In genomic region chr5:154059583-154059982, GRCh38 we compare ENCODE assay signal across 21 cellular contexts. TPM values are rescaled to one million over a fixed set of nuclear protein-coding genes. Genes with fewer than 3 reads are reported as not detected.
DNase-seq lines count a peak whose midpoint lies in the region; ATAC-seq and TF ChIP-seq lines count a peak whose summit lies in the region.
"Had no signal": no experiment of that assay in that cellular context is flagged by ENCODE, and none has a peak within 500 bp of the region (broad histone marks: within the 10 kb centered on the region; RNA-seq: fewer than 3 reads in every experiment).

No MANE protein-coding gene starts in this region.

- H3K27me3 ChIP-seq in Loucy (ENCODE audit: insufficient read depth, low read length, poor library complexity, severe bottlenecking) (no peaks in the 10 kb centered on the region), spleen (replicated peaks in 1 of 7) (no peaks in the 10 kb centered on the region)
- H3K27me3 ChIP-seq: SJSA1 had no signal

- peak overlapping the region; percentile 28 for H3K27ac Mint-ChIP-seq in activated naive CD8-positive, alpha-beta T cell
- no peak overlapping the region for H3K27ac Mint-ChIP-seq in activated naive CD8-positive, alpha-beta T cell treated with anti-CD3 and anti-CD28 coated beads for 36 hours
- H3K27ac Mint-ChIP-seq in activated naive CD8-positive, alpha-beta T cell treated with anti-CD3 and anti-CD28 coated beads, Interleukin-2, amount 50 U/mL, for 24 hours: peak overlapping the region; percentile 50
- H3K27ac Mint-ChIP-seq in stimulated activated memory B cell treated with anti-CD40 and anti-IgM and Interleukin-4, amounts not matched to agents 10 μg/mL and 1 μg/mL and 100 μg/mL, for 72 hours: peak overlapping the region; percentile 41
- no peak overlapping the region for H3K27ac Mint-ChIP-seq in HFFc6

- H3K9me2 ChIP-seq in Loucy (replicated peaks; ENCODE audit: low read depth, low read length): no peaks in the 10 kb centered on the region

- H3K36me3 ChIP-seq in Loucy (ENCODE audit: insufficient read depth, low read length): no peaks in the 10 kb centered on the region
- H3K36me3 ChIP-seq in spleen: peaks cover 0 to 27% (median 5%) of the 10 kb centered on the region in 6 donors

- H3K27me3 Mint-ChIP-seq in activated naive CD8-positive, alpha-beta T cell: no peaks in the 10 kb centered on the region
- no peaks in the 10 kb centered on the region for H3K27me3 Mint-ChIP-seq in activated naive CD8-positive, alpha-beta T cell treated with anti-CD3 and anti-CD28 coated beads for 36 hours
- no peaks in the 10 kb centered on the region for H3K27me3 Mint-ChIP-seq in activated naive CD8-positive, alpha-beta T cell treated with anti-CD3 and anti-CD28 coated beads, Interleukin-2, amount 50 U/mL, for 24 hours
- H3K27me3 Mint-ChIP-seq in stimulated activated memory B cell treated with anti-CD40 and anti-IgM and Interleukin-4, amounts not matched to agents 10 μg/mL and 1 μg/mL and 100 μg/mL, for 72 hours: no peaks in the 10 kb centered on the region
- H3K27me3 Mint-ChIP-seq in HFFc6 (ENCODE audit: insufficient read depth): no peaks in the 10 kb centered on the region; the same call in 1 of the 2 replicates

- H3K4me1 Mint-ChIP-seq in activated naive CD8-positive, alpha-beta T cell (ENCODE audit: low read depth): peaks cover 22% of the 10 kb centered on the region
- peaks cover 24% of the 10 kb centered on the region for H3K4me1 Mint-ChIP-seq in activated naive CD8-positive, alpha-beta T cell treated with anti-CD3 and anti-CD28 coated beads for 36 hours
- H3K4me1 Mint-ChIP-seq in activated naive CD8-positive, alpha-beta T cell treated with anti-CD3 and anti-CD28 coated beads, Interleukin-2, amount 50 U/mL, for 24 hours: peaks cover 16% of the 10 kb centered on the region
- peaks cover 33% of the 10 kb centered on the region for H3K4me1 Mint-ChIP-seq in stimulated activated memory B cell treated with anti-CD40 and anti-IgM and Interleukin-4, amounts not matched to agents 10 μg/mL and 1 μg/mL and 100 μg/mL, for 72 hours
- H3K4me1 Mint-ChIP-seq in HFFc6 (ENCODE audit: low read depth): no peaks in the 10 kb centered on the region

- no peak overlapping the region for H3K4me3 Mint-ChIP-seq in activated naive CD8-positive, alpha-beta T cell
- no peak overlapping the region for H3K4me3 Mint-ChIP-seq in activated naive CD8-positive, alpha-beta T cell treated with anti-CD3 and anti-CD28 coated beads for 36 hours
- no peak overlapping the region for H3K4me3 Mint-ChIP-seq in activated naive CD8-positive, alpha-beta T cell treated with anti-CD3 and anti-CD28 coated beads, Interleukin-2, amount 50 U/mL, for 24 hours
- no peak overlapping the region for H3K4me3 Mint-ChIP-seq in stimulated activated memory B cell treated with anti-CD40 and anti-IgM and Interleukin-4, amounts not matched to agents 10 μg/mL and 1 μg/mL and 100 μg/mL, for 72 hours
- H3K4me3 Mint-ChIP-seq in HFFc6: no peak overlapping the region

- H3K4me2 ChIP-seq in Loucy (ENCODE audit: low read depth, low read length, poor library complexity, severe bottlenecking): peak overlapping the region; percentile 76

- H3K9me3 ChIP-seq in Loucy (ENCODE audit: insufficient read depth, low read depth, low read length) (no peaks in the 10 kb centered on the region), spleen (no peaks in the 10 kb centered on the region)
- H3K9me3 ChIP-seq: SJSA1 had no signal

- no peaks in the 10 kb centered on the region for H4K20me1 ChIP-seq in Loucy (ENCODE audit: insufficient read depth, low read length, poor library complexity, severe bottlenecking)

- no peaks in the 10 kb centered on the region for H3K9me3 Mint-ChIP-seq in activated naive CD8-positive, alpha-beta T cell (ENCODE audit: low read depth)
- no peaks in the 10 kb centered on the region for H3K9me3 Mint-ChIP-seq in activated naive CD8-positive, alpha-beta T cell treated with anti-CD3 and anti-CD28 coated beads for 36 hours
- no peaks in the 10 kb centered on the region for H3K9me3 Mint-ChIP-seq in activated naive CD8-positive, alpha-beta T cell treated with anti-CD3 and anti-CD28 coated beads, Interleukin-2, amount 50 U/mL, for 24 hours
- no peaks in the 10 kb centered on the region for H3K9me3 Mint-ChIP-seq in stimulated activated memory B cell treated with anti-CD40 and anti-IgM and Interleukin-4, amounts not matched to agents 10 μg/mL and 1 μg/mL and 100 μg/mL, for 72 hours
- no peaks in the 10 kb centered on the region for H3K9me3 Mint-ChIP-seq in HFFc6

- H3F3A ChIP-seq in Loucy (ENCODE audit: low read depth): no peaks in the 10 kb centered on the region

- intact Hi-C loops in spleen (cut with DNase I; ENCODE audit: low total_unique reads): no loop called here

- H3K36me3 Mint-ChIP-seq in activated naive CD8-positive, alpha-beta T cell: peaks cover 10% of the 10 kb centered on the region
- peaks cover 15% of the 10 kb centered on the region for H3K36me3 Mint-ChIP-seq in activated naive CD8-positive, alpha-beta T cell treated with anti-CD3 and anti-CD28 coated beads for 36 hours
- H3K36me3 Mint-ChIP-seq in activated naive CD8-positive, alpha-beta T cell treated with anti-CD3 and anti-CD28 coated beads, Interleukin-2, amount 50 U/mL, for 24 hours (ENCODE audit: low read depth): peaks cover 5% of the 10 kb centered on the region
- peaks cover 24% of the 10 kb centered on the region for H3K36me3 Mint-ChIP-seq in stimulated activated memory B cell treated with anti-CD40 and anti-IgM and Interleukin-4, amounts not matched to agents 10 μg/mL and 1 μg/mL and 100 μg/mL, for 72 hours
- peaks cover 5% of the 10 kb centered on the region; the same call in 1 of the 2 replicates for H3K36me3 Mint-ChIP-seq in HFFc6 (ENCODE audit: low read depth)

- WGBS in spleen, 5 donors: 72 to 88% (median 82%) methylated on average over 4 of the region's 4 CpGs

- TF ChIP-seq CTCF in Loucy (conservative IDR thresholded peaks at IDR 0.05; ENCODE audit: low read length): no peak
- no peak for TF ChIP-seq CTCF in spleen (IDR thresholded peaks at IDR 0.05 in 8 of 11, conservative IDR thresholded peaks at IDR 0.05 in 3 of 11)
- TF ChIP-seq CTCF in HFFc6 (IDR thresholded peaks at IDR 0.05): no peak

- ATAC-seq in activated naive CD8-positive, alpha-beta T cell treated with anti-CD3 and anti-CD28 coated beads, Interleukin-2, amount 50 U/mL, for 24 hours: no peak
- ATAC-seq in stimulated activated memory B cell treated with anti-CD40 and anti-IgM and Interleukin-4, amounts not matched to agents 10 μg/mL and 1 μg/mL and 100 μg/mL, for 72 hours: no peak
- no peak for ATAC-seq in HG02763 (IDR thresholded peaks at IDR 0.05; ENCODE audit: unreplicated experiment)

- peak overlapping the region; percentile 22 for H3K9ac ChIP-seq in Loucy (ENCODE audit: low read depth, low read length, poor library complexity, severe bottlenecking)

- H3K4me3 ChIP-seq in Loucy (ENCODE audit: low read length, poor library complexity, severe bottlenecking) (peak overlapping the region; percentile 62), spleen (no peak overlapping the region)
- H3K4me3 ChIP-seq: SJSA1 had no signal

- H2AFZ ChIP-seq in Loucy (ENCODE audit: low read length): no peak overlapping the region

- no peaks in the 10 kb centered on the region for H3K79me2 ChIP-seq in Loucy (ENCODE audit: insufficient read depth, low read length)

- no peak for TF ChIP-seq POLR2A in spleen (IDR thresholded peaks at IDR 0.05)

- H3K27ac ChIP-seq in spleen: no peak overlapping the region
- H3K27ac ChIP-seq: RWPE1, SJSA1 had no signal

- no peak for DNase-seq in activated naive CD8-positive, alpha-beta T cell treated with anti-CD3 and anti-CD28 coated beads for 36 hours
- DNase-seq in activated naive CD8-positive, alpha-beta T cell treated with anti-CD3 and anti-CD28 coated beads, Interleukin-2, amount 50 U/mL, for 24 hours: no peak
- no peak for DNase-seq in spleen
- DNase-seq in HFFc6: no peak
- DNase-seq: 8988T, C1 segment of cervical spinal cord, Calu3, DMS79 treated with DMSO at 0.1 percent for 48 hours, GDM1, NCI-H1092 treated with DMSO at 0.1 percent for 48 hours, NCI-H1694, NCI-H2107, NCI-H226, NCI-H526, OCI-M1 had no signal

- H3K4me1 ChIP-seq in Loucy (ENCODE audit: insufficient read depth, low read length, poor library complexity, severe bottlenecking) (peaks cover 22% of the 10 kb centered on the region), spleen (peaks cover 0 to 24% (median 13%) of the 10 kb centered on the region in 6 donors)
- H3K4me1 ChIP-seq: SJSA1 had no signal

RNA-seq across cellular contexts. Expression of gene MFAP3, which starts 20.8 kb away (rescaled TPM):
- 10 to 100 TPM; 14.1 to 17.2 TPM for total RNA-seq in activated naive CD8-positive, alpha-beta T cell treated with anti-CD3 and anti-CD28 coated beads for 36 hours
- 10 to 100 TPM; 31.3 to 64.6 (median 37.0) TPM for total RNA-seq in spleen
- 1 to 10 TPM; 1.8 to 3.8 (median 2.1) TPM for polyA plus RNA-seq in spleen
- 10 to 100 TPM; 23.5 to 30.1 (median 27.3) TPM for total RNA-seq in HFFc6 (2021; fragmentation: NEBNext Ultra II Directional; extraction: Animal tissue kit (Norgen Biotek cat#: 25700))

RNA-seq across cellular contexts. Expression of gene FAM114A2, which starts 20.9 kb away (rescaled TPM):
- total RNA-seq in activated naive CD8-positive, alpha-beta T cell treated with anti-CD3 and anti-CD28 coated beads for 36 hours: 10 to 100 TPM; 24.8 to 28.9 TPM
- total RNA-seq in spleen: 10 to 100 TPM; 28.3 to 37.3 (median 35.1) TPM
- 1 to 10 TPM; 6.3 to 8.5 (median 6.7) TPM for polyA plus RNA-seq in spleen
- total RNA-seq in HFFc6 (2021; fragmentation: NEBNext Ultra II Directional; extraction: Animal tissue kit (Norgen Biotek cat#: 25700)): 10 to 100 TPM; 30.3 to 35.8 (median 34.6) TPM

Comparison
In these comparisons a context has a peak if more than half of its experiments do, and no peak if none do; other contexts are left out.
1. H3K27ac Mint-ChIP-seq: peak in activated naive CD8-positive, alpha-beta T cell (single experiment), activated naive CD8-positive, alpha-beta T cell treated with anti-CD3 and anti-CD28 coated beads, Interleukin-2, amount 50 U/mL, for 24 hours (single experiment) and stimulated activated memory B cell treated with anti-CD40 and anti-IgM and Interleukin-4, amounts not matched to agents 10 μg/mL and 1 μg/mL and 100 μg/mL, for 72 hours (single experiment); none in activated naive CD8-positive, alpha-beta T cell treated with anti-CD3 and anti-CD28 coated beads for 36 hours (single experiment) and HFFc6 (single experiment).